In genomic region chr1:15919316-15919715, GRCh38 we compare ENCODE assay signal across 8 cellular contexts. TPM values are rescaled to one million over a fixed set of nuclear protein-coding genes. Genes with fewer than 3 reads are reported as not detected.
DNase-seq lines count a peak whose midpoint lies in the region; ATAC-seq and TF ChIP-seq lines count a peak whose summit lies in the region.

No MANE protein-coding gene starts in this region.

- H3K27me3 Mint-ChIP-seq in memory B cell (no peaks in the 10 kb centered on the region), type B pancreatic cell (no peaks in the 10 kb centered on the region)

- TF ChIP-seq CTCF in type B pancreatic cell (conservative IDR thresholded peaks at IDR 0.05), result no peak

- DNase-seq in activated CD8-positive, alpha-beta memory T cell treated with anti-CD3 and anti-CD28 coated beads for 24 hours, result peak; percentile 76
- DNase-seq in memory B cell (ENCODE audit: low spot score in 2 of 2) (no peak), DMS53 treated with DMSO at 0.1 percent for 48 hours (lab: John Stamatoyannopoulos, UW; ENCODE audit: unreplicated experiment) (no peak), DMS 273 treated with DMSO at 0.1 percent for 48 hours (lab: John Stamatoyannopoulos, UW) (no peak), type B pancreatic cell (ENCODE audit: extremely low spot score, unreplicated experiment) (no peak), CD1c-positive myeloid dendritic cell (ENCODE audit: extremely low spot score) (no peak)

- ATAC-seq in GM18502 (IDR thresholded peaks at IDR 0.05; ENCODE audit: poor library complexity, unreplicated experiment), result peak; percentile 76
- ATAC-seq in HG03064 (IDR thresholded peaks at IDR 0.05; ENCODE audit: low read depth, unreplicated experiment), result peak; percentile 59
- no peak for ATAC-seq in memory B cell (ENCODE audit: low read depth)

- H3K9me3 Mint-ChIP-seq in memory B cell (no peaks in the 10 kb centered on the region), type B pancreatic cell (no peaks in the 10 kb centered on the region)

- H3K4me3 Mint-ChIP-seq in memory B cell (no peak overlapping the region), type B pancreatic cell (no peak overlapping the region)

- peaks cover 25% of the 10 kb centered on the region for H3K36me3 Mint-ChIP-seq in memory B cell
- peaks cover 30% of the 10 kb centered on the region for H3K36me3 Mint-ChIP-seq in type B pancreatic cell

- H3K27ac Mint-ChIP-seq in memory B cell (peak overlapping the region; percentile 60), type B pancreatic cell (no peak overlapping the region)

- H3K4me1 Mint-ChIP-seq in memory B cell, result peaks cover 14% of the 10 kb centered on the region
- H3K4me1 Mint-ChIP-seq in type B pancreatic cell (ENCODE audit: unreplicated experiment), result no peaks in the 10 kb centered on the region

RNA-seq across cellular contexts. Expression of gene ZBTB17, which starts 56.6 kb away (rescaled TPM):
- 27.8 and 42.2 TPM in 2 replicates for total RNA-seq in type B pancreatic cell (ENCODE audit: low replicate concordance)
